In the genomic region with DNA sequence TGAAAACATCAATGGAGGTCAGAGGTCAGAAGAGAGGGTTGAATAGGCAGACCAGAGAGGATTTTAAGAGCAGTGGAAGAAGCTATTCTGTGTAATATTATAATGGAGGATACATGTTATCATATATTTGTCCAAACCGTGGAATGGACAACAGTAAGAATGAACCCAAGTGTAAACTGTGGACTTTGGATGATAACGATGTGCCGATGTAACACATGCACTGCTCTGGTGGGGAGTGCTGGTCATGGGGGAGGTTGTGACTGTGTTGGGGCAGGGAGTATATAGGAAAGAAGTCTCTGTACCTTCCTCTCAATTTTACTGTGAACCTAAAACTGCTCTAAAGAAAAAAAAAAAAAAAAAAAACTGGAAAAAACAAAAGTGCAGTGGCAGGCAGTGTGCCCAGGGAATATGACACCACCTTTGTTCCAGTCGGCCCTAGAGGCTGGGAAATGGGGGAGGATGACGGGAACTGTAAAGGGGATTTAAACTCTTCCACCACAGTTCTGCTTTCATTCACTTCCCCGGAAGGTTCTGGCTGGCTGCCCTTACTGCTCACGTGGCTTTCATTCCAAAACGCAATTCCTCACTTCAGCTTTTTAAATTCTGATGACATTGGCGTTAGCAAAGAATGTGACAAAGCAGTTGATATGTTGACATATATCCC, we compare ENCODE assay signal across 1 cellular context.
TF ChIP-seq lines count a peak whose summit lies in the region.

No MANE protein-coding gene starts in this region.

TF ChIP-seq in neural cell, 6 proteins besides CTCF, POLR2A, EP300 and RAD21 (continued from another document):
- TF ChIP-seq REST (IDR thresholded peaks at IDR 0.05; ENCODE audit: borderline replicate concordance) (no peak), POLR2AphosphoS5 (IDR thresholded peaks at IDR 0.05) (no peak), TAF1 (IDR thresholded peaks at IDR 0.05; ENCODE audit: low read depth) (no peak)
TF ChIP-seq in neural cell: peak in this region for 0.
